ENCODE assay signal across 27 cellular contexts in the genomic region with DNA sequence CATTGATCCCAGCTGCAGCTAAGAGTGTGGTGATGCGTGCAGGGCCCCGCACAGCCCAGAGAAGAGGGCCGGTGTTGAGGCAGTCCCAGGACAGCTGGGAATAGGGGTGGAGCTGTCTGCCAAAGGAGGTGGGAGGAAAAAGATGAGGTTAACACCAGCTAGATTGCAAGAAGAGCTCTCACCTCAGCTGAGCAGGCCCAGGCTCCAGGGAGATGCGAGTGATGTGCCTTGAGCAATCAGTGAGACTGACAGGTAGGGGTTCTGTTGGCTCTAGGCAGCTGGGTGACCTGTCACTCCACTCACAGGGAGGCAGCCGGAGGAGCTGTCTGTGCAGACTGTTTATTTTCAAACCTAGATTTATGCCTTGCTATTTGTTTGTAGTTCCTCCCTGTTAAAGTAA.
DNase-seq lines count a peak whose midpoint lies in the region; ATAC-seq and TF ChIP-seq lines count a peak whose summit lies in the region.
"Had no signal": no experiment of that assay in that cellular context is flagged by ENCODE, and none has a peak within 500 bp of the region (broad histone marks: within the 10 kb centered on the region; RNA-seq: fewer than 3 reads in every experiment).

No MANE protein-coding gene starts in this region.

- POLR2A ChIA-PET in HEK293T (lab: Yijun Ruan, JAX) = no interaction called here

- H3K4me1 Mint-ChIP-seq in nephron progenitor cell (peaks cover 46% of the 10 kb centered on the region), Calu3 (ENCODE audit: low read depth, unreplicated experiment) (no peaks in the 10 kb centered on the region)
- H3K4me1 Mint-ChIP-seq: CD4-positive, alpha-beta memory T cell had no signal

- ATAC-seq in activated naive CD4-positive, alpha-beta T cell treated with anti-CD3 and anti-CD28 coated beads, Interleukin-2, amount 50 U/mL, for 72 hours = no peak
- ATAC-seq in GM19452 (IDR thresholded peaks at IDR 0.05; ENCODE audit: unreplicated experiment) = no peak
- ATAC-seq: A549, GM12878, Panc1 had no signal

- no peak overlapping the region for H3K4me3 Mint-ChIP-seq in nephron progenitor cell
- no peak overlapping the region for H3K4me3 Mint-ChIP-seq in Calu3 (ENCODE audit: low read depth, unreplicated experiment)
- H3K4me3 Mint-ChIP-seq: CD4-positive, alpha-beta memory T cell had no signal

- peaks cover 30% of the 10 kb centered on the region for H3K27me3 Mint-ChIP-seq in nephron progenitor cell (ENCODE audit: low read depth, poor library complexity)
- peaks cover 49% of the 10 kb centered on the region for H3K27me3 Mint-ChIP-seq in Calu3 (ENCODE audit: unreplicated experiment)

- no TSS peak for BruUV-seq in Calu3 (replicated peaks; lab: Mats Ljungman, UMichigan)

- no peak for TF ChIP-seq POLR2A in uterus (IDR thresholded peaks at IDR 0.05)

- no peaks in the 10 kb centered on the region for H3K36me3 Mint-ChIP-seq in nephron progenitor cell (ENCODE audit: low read depth)
- H3K36me3 Mint-ChIP-seq in activated naive CD4-positive, alpha-beta T cell treated with anti-CD3 and anti-CD28 coated beads, Interleukin-2, amount 50 U/mL, for 72 hours = no peaks in the 10 kb centered on the region
- no peaks in the 10 kb centered on the region for H3K36me3 Mint-ChIP-seq in Calu3 (ENCODE audit: insufficient read depth, unreplicated experiment)
- H3K36me3 Mint-ChIP-seq: CD4-positive, alpha-beta memory T cell had no signal

- peak overlapping the region; percentile 16 to 21 for H3K27ac ChIP-seq in uterus
- H3K27ac ChIP-seq: A549, RWPE1, SK-N-MC had no signal

- peak; percentile 26 for DNase-seq in HEK293T (ENCODE audit: extremely low spot score)
- peak; percentile 49 for DNase-seq in islet precursor cell
- peak; percentile 15 for DNase-seq in nephron progenitor cell
- DNase-seq in uterus = peak in 1 of 2 donors; percentile 45
- no peak for DNase-seq in activated naive CD4-positive, alpha-beta T cell treated with anti-CD3 and anti-CD28 coated beads, Interleukin-2, amount 50 U/mL, for 72 hours (ENCODE audit: low spot score in 2 of 2)
- DNase-seq in Calu3 = no peak
- DNase-seq: AML-193; C1 segment of cervical spinal cord; CD4-positive, alpha-beta memory T cell; COR-L47; GDM1; H7; NCI-H1092 treated with DMSO at 0.1 percent for 48 hours; NCI-H1436; NCI-H187; NCI-H2081 treated with DMSO at 0.1 percent for 48 hours; NCI-H2171; NCI-H226; NCI-H510A; NCI-H69; SHP77 treated with DMSO at 0.1 percent for 48 hours had no signal

- H3K9me3 ChIP-seq in uterus = no peaks in the 10 kb centered on the region
- H3K9me3 ChIP-seq: A549 had no signal

- no peaks in the 10 kb centered on the region for H3K4me1 ChIP-seq in uterus
- H3K4me1 ChIP-seq: A549 had no signal

- no peaks in the 10 kb centered on the region for H3K36me3 ChIP-seq in uterus

- H3K27me3 ChIP-seq in uterus = no peaks in the 10 kb centered on the region

- no peaks in the 10 kb centered on the region for H3K9me3 Mint-ChIP-seq in nephron progenitor cell
- no peaks in the 10 kb centered on the region for H3K9me3 Mint-ChIP-seq in activated naive CD4-positive, alpha-beta T cell treated with anti-CD3 and anti-CD28 coated beads, Interleukin-2, amount 50 U/mL, for 72 hours
- H3K9me3 Mint-ChIP-seq in Calu3 (ENCODE audit: low read depth, unreplicated experiment) = no peaks in the 10 kb centered on the region

- H3K27ac Mint-ChIP-seq in nephron progenitor cell (peak overlapping the region; percentile 62), Calu3 (ENCODE audit: unreplicated experiment) (no peak overlapping the region)
- no peak overlapping the region for H3K27ac Mint-ChIP-seq in activated naive CD4-positive, alpha-beta T cell treated with anti-CD3 and anti-CD28 coated beads, Interleukin-2, amount 50 U/mL, for 72 hours
- H3K27ac Mint-ChIP-seq: CD4-positive, alpha-beta memory T cell had no signal

- no peak overlapping the region for H3K4me3 ChIP-seq in uterus
- H3K4me3 ChIP-seq: A549, GM12878, SK-N-MC had no signal

- CTCF ChIA-PET in HEK293T (lab: Yijun Ruan, JAX) (no interaction called here), Calu3 (lab: Charles Lee) (no interaction called here)

- no peak for TF ChIP-seq CTCF in nephron progenitor cell (IDR thresholded peaks at IDR 0.05)
- TF ChIP-seq CTCF in uterus (IDR thresholded peaks at IDR 0.05) = no peak
- no peak for TF ChIP-seq CTCF in Calu3 (IDR thresholded peaks at IDR 0.05; ENCODE audit: unreplicated experiment)

- intact Hi-C loops in uterus (cut with DNase I; ENCODE audit: low total_unique reads) (no loop called here), Calu3 (cut with micrococcal nuclease; ENCODE audit: unreplicated experiment) (no loop called here)

TF ChIP-seq in HEK293T, 16 proteins besides CTCF, POLR2A, EP300 and RAD21:
- 0 out of 2 replicates have a peak, but pooled peaks have one; percentile 7 for TF ChIP-seq FOXM1 (IDR thresholded peaks at IDR 0.05; ENCODE audit: borderline replicate concordance)
- no peak for TF ChIP-seq SUZ12 (IDR thresholded peaks at IDR 0.05)
- peak; percentile 95 for TF ChIP-seq PKNOX1 (IDR thresholded peaks at IDR 0.05)

Comparison
In these comparisons a context has a peak if more than half of its experiments do, and no peak if none do; other contexts are left out.
1. DNase-seq: peak in HEK293T (single experiment), islet precursor cell (single experiment) and nephron progenitor cell (single experiment); none in activated naive CD4-positive, alpha-beta T cell treated with anti-CD3 and anti-CD28 coated beads, Interleukin-2, amount 50 U/mL, for 72 hours (0 of 2) and Calu3 (single experiment).